ENCODE assay signal across 8 cellular contexts in the genomic region with DNA sequence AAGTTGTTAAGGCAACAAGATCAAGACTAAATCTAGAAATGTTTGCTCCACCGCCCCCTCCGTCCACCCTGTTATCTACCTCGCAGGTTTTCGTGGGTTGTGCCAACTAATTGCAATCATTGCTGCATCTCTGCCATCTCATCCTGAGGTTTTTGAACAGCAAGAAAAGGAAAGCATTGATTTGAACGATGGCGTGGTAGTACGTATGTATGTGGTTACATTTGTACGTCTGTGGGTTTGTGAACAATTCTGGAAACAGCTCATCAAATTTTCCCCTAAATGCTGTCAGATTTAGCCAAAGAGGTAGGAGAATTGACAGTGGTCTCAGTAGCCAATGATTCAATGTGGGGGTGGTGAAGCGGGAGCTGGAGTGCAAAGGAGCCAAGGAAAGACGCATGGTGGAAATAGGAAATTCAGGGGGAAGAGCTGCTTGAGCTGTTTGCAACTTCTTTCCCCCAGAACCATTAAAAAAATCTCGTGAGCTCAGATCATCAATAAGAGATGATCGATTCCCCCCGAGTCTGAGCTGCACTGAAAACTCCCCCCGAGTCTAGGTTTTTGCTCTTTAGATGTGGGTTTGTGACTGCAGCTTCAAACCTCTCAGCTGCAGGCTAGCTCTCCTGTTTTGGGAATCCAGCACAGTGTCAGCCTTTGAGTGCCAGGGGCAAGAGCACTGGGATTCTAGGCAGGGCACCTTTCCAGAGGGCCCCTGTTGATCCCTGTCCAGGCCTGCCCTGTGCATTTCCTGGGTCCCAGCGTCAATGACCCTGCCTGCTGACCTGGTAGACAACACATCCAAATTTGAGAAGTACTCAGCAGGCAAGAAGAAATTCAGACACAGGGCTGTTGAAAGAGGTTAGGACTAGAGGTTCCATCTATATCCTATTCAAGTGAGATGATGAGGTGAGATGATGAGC.
DNase-seq lines count a peak whose midpoint lies in the region; ATAC-seq and TF ChIP-seq lines count a peak whose summit lies in the region.
"Had no signal": no experiment of that assay in that cellular context is flagged by ENCODE, and none has a peak within 500 bp of the region (broad histone marks: within the 10 kb centered on the region; RNA-seq: fewer than 3 reads in every experiment).

No MANE protein-coding gene starts in this region.

- 83 to 90% (median 85%) methylated on average over 15 of the region's 15 CpGs for WGBS in psoas muscle, 3 donors

- intact Hi-C loops in left lung (cut with DNase I) = no loop called here
- intact Hi-C loops in psoas muscle (cut with DNase I) = no loop called here

- no peaks in the 10 kb centered on the region for H3K4me1 ChIP-seq in left lung
- no peaks in the 10 kb centered on the region for H3K4me1 ChIP-seq in psoas muscle

- TF ChIP-seq CTCF in left lung (IDR thresholded peaks at IDR 0.05) (no peak), psoas muscle (IDR thresholded peaks at IDR 0.05) (no peak)

- DNase-seq in activated naive CD8-positive, alpha-beta T cell treated with anti-CD3 and anti-CD28 coated beads, Interleukin-2, amount 10 ng/mL, durations not matched to agents 7 days and 5 days = peak; percentile 30
- DNase-seq in DMS 273 treated with DMSO at 0.1 percent for 48 hours (lab: John Stamatoyannopoulos, UW) (no peak), left lung (no peak), psoas muscle (no peak)
- DNase-seq: NCI-H187 had no signal

- H3K27me3 Mint-ChIP-seq in activated naive CD8-positive, alpha-beta T cell treated with anti-CD3 and anti-CD28 coated beads, Interleukin-2, amount 10 ng/mL, durations not matched to agents 7 days and 5 days = peaks cover 85% of the 10 kb centered on the region
- H3K27me3 Mint-ChIP-seq in stimulated activated memory B cell treated with anti-CD40 and anti-IgM and Interleukin-4, amounts not matched to agents 10 μg/mL and 1 μg/mL and 100 μg/mL, for 72 hours = peaks cover 14% of the 10 kb centered on the region

- H3K27me3 ChIP-seq in left lung = peaks cover 0 to 15% of the 10 kb centered on the region in 2 donors
- H3K27me3 ChIP-seq in psoas muscle (ENCODE audit: insufficient read depth in 3 of 3, low read length in 2 of 3) = peaks cover 0 to 4% (median 0%) of the 10 kb centered on the region in 3 donors

- H3K9me3 Mint-ChIP-seq in activated naive CD8-positive, alpha-beta T cell treated with anti-CD3 and anti-CD28 coated beads, Interleukin-2, amount 10 ng/mL, durations not matched to agents 7 days and 5 days = peaks cover 1% of the 10 kb centered on the region
- H3K9me3 Mint-ChIP-seq in stimulated activated memory B cell treated with anti-CD40 and anti-IgM and Interleukin-4, amounts not matched to agents 10 μg/mL and 1 μg/mL and 100 μg/mL, for 72 hours = no peaks in the 10 kb centered on the region

- H3K4me3 Mint-ChIP-seq in activated naive CD8-positive, alpha-beta T cell treated with anti-CD3 and anti-CD28 coated beads, Interleukin-2, amount 10 ng/mL, durations not matched to agents 7 days and 5 days = peak overlapping the region; percentile 57
- peak overlapping the region; percentile 46 for H3K4me3 Mint-ChIP-seq in stimulated activated memory B cell treated with anti-CD40 and anti-IgM and Interleukin-4, amounts not matched to agents 10 μg/mL and 1 μg/mL and 100 μg/mL, for 72 hours

- H3K9me3 ChIP-seq in left lung = no peaks in the 10 kb centered on the region
- no peaks in the 10 kb centered on the region for H3K9me3 ChIP-seq in psoas muscle

- H3K4me3 ChIP-seq in left lung (no peak overlapping the region), psoas muscle (no peak overlapping the region)

- peak overlapping the region; percentile 20 for H3K27ac Mint-ChIP-seq in activated naive CD8-positive, alpha-beta T cell treated with anti-CD3 and anti-CD28 coated beads, Interleukin-2, amount 10 ng/mL, durations not matched to agents 7 days and 5 days
- H3K27ac Mint-ChIP-seq in stimulated activated memory B cell treated with anti-CD40 and anti-IgM and Interleukin-4, amounts not matched to agents 10 μg/mL and 1 μg/mL and 100 μg/mL, for 72 hours = peak overlapping the region; percentile 61

- H3K27ac ChIP-seq in left lung (no peak overlapping the region), psoas muscle (no peak overlapping the region)

- POLR2A ChIA-PET in activated naive CD8-positive, alpha-beta T cell treated with anti-CD3 and anti-CD28 coated beads, Interleukin-2, amount 10 ng/mL, durations not matched to agents 7 days and 5 days (lab: Charles Lee) = no interaction called here

- H3K4me1 Mint-ChIP-seq in activated naive CD8-positive, alpha-beta T cell treated with anti-CD3 and anti-CD28 coated beads, Interleukin-2, amount 10 ng/mL, durations not matched to agents 7 days and 5 days = peaks cover 21% of the 10 kb centered on the region
- peaks cover 11% of the 10 kb centered on the region for H3K4me1 Mint-ChIP-seq in stimulated activated memory B cell treated with anti-CD40 and anti-IgM and Interleukin-4, amounts not matched to agents 10 μg/mL and 1 μg/mL and 100 μg/mL, for 72 hours

- no peaks in the 10 kb centered on the region for H3K36me3 ChIP-seq in left lung
- no peaks in the 10 kb centered on the region for H3K36me3 ChIP-seq in psoas muscle (ENCODE audit: insufficient read depth in 1 of 2, low read depth in 1 of 2)

- peak; percentile 70 for ATAC-seq in GM21390 (IDR thresholded peaks at IDR 0.05; ENCODE audit: unreplicated experiment)
- peak; percentile 62 for ATAC-seq in HG03575 (IDR thresholded peaks at IDR 0.05; ENCODE audit: extremely low read depth, insufficient number of reproducible peaks, low FRiP score, unreplicated experiment)
- ATAC-seq in activated naive CD8-positive, alpha-beta T cell treated with anti-CD3 and anti-CD28 coated beads, Interleukin-2, amount 10 ng/mL, durations not matched to agents 7 days and 5 days (ENCODE audit: low read depth) = peak; percentile 55
- ATAC-seq in stimulated activated memory B cell treated with anti-CD40 and anti-IgM and Interleukin-4, amounts not matched to agents 10 μg/mL and 1 μg/mL and 100 μg/mL, for 72 hours = peak; percentile 81
- ATAC-seq in left lung = no peak
- no peak for ATAC-seq in psoas muscle

- H3K36me3 Mint-ChIP-seq in activated naive CD8-positive, alpha-beta T cell treated with anti-CD3 and anti-CD28 coated beads, Interleukin-2, amount 10 ng/mL, durations not matched to agents 7 days and 5 days = no peaks in the 10 kb centered on the region
- peaks cover 15% of the 10 kb centered on the region for H3K36me3 Mint-ChIP-seq in stimulated activated memory B cell treated with anti-CD40 and anti-IgM and Interleukin-4, amounts not matched to agents 10 μg/mL and 1 μg/mL and 100 μg/mL, for 72 hours

Comparison
In these comparisons a context has a peak if more than half of its experiments do, and no peak if none do; other contexts are left out.
1. ATAC-seq: peak in GM21390 (single experiment), HG03575 (single experiment), activated naive CD8-positive, alpha-beta T cell treated with anti-CD3 and anti-CD28 coated beads, Interleukin-2, amount 10 ng/mL, durations not matched to agents 7 days and 5 days (single experiment) and stimulated activated memory B cell treated with anti-CD40 and anti-IgM and Interleukin-4, amounts not matched to agents 10 μg/mL and 1 μg/mL and 100 μg/mL, for 72 hours (single experiment); none in left lung (single experiment) and psoas muscle (0 of 4).